ENCODE assay signal across 10 cellular contexts in the genomic region with DNA sequence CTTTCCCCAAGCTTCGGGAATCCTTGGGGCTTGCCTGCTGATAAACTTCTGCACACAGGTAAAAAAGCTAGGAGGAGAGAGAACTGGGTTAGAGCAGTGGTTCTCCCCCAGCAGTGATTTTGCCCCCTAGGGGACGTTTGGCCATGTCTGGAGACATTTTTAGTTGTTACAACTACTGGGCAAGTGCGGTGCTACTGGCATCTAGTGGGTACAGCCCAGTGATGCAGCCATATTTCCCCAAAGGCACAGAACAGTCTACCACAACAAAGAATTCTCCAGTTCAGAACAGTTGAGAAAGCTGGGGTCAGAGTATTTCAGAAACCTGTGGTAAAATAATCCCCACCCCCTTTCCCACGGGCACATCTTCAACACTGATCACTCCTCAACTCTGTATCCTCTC. TPM values are rescaled to one million over a fixed set of nuclear protein-coding genes. Genes with fewer than 3 reads are reported as not detected.
DNase-seq lines count a peak whose midpoint lies in the region; ATAC-seq and TF ChIP-seq lines count a peak whose summit lies in the region.
"Had no signal": no experiment of that assay in that cellular context is flagged by ENCODE, and none has a peak within 500 bp of the region (broad histone marks: within the 10 kb centered on the region; RNA-seq: fewer than 3 reads in every experiment).

No MANE protein-coding gene starts in this region.

- H3K9ac ChIP-seq in KMS-11, result no peak overlapping the region

- H3K79me2 ChIP-seq in KMS-11 (ENCODE audit: insufficient read depth, low read depth), result no peaks in the 10 kb centered on the region

- no peaks in the 10 kb centered on the region for H3K36me3 ChIP-seq in KMS-11 (ENCODE audit: insufficient read depth)

- no peak overlapping the region for H2AFZ ChIP-seq in KMS-11 (ENCODE audit: low read depth)

- H3K27me3 Mint-ChIP-seq in activated CD4-positive, alpha-beta memory T cell treated with anti-CD3 and anti-CD28 coated beads, Interleukin-2, amount 10 ng/mL, durations not matched to agents 7 days and 5 days, result peaks cover 22% of the 10 kb centered on the region

- no peak overlapping the region for H3K4me3 ChIP-seq in KMS-11 (IDR thresholded peaks at IDR 0.05; ENCODE audit: insufficient read depth, low read depth, low read length)

- peaks cover 12% of the 10 kb centered on the region for H3K36me3 Mint-ChIP-seq in activated CD4-positive, alpha-beta memory T cell treated with anti-CD3 and anti-CD28 coated beads, Interleukin-2, amount 10 ng/mL, durations not matched to agents 7 days and 5 days (ENCODE audit: low read depth)

- no peak overlapping the region for H3K4me2 ChIP-seq in KMS-11

- TF ChIP-seq CTCF in KMS-11 (conservative IDR thresholded peaks at IDR 0.05; ENCODE audit: low read depth, low read length), result peak; percentile 95

- no peak overlapping the region for H3K27ac ChIP-seq in KMS-11

- no peak overlapping the region for H3K4me3 Mint-ChIP-seq in activated CD4-positive, alpha-beta memory T cell treated with anti-CD3 and anti-CD28 coated beads, Interleukin-2, amount 10 ng/mL, durations not matched to agents 7 days and 5 days

- no peaks in the 10 kb centered on the region for H3K9me3 Mint-ChIP-seq in activated CD4-positive, alpha-beta memory T cell treated with anti-CD3 and anti-CD28 coated beads, Interleukin-2, amount 10 ng/mL, durations not matched to agents 7 days and 5 days

- CTCF ChIA-PET in activated CD4-positive, alpha-beta memory T cell treated with anti-CD3 and anti-CD28 coated beads, Interleukin-2, amount 10 ng/mL, durations not matched to agents 7 days and 5 days (lab: Charles Lee), result interaction anchor here (0.6 to 1.8 kb wide), 6 partner anchors 9 to 69 kb away, joined by 3 to 6 read pairs (median 4); no protein-coding TSS in a partner anchor

- H4K20me1 ChIP-seq in KMS-11 (ENCODE audit: insufficient read depth), result no peaks in the 10 kb centered on the region

- peak; percentile 63 for DNase-seq in DMS114 treated with DMSO at 0.1 percent for 48 hours (lab: John Stamatoyannopoulos, UW; ENCODE audit: unreplicated experiment)
- DNase-seq in activated CD4-positive, alpha-beta memory T cell treated with anti-CD3 and anti-CD28 coated beads, Interleukin-2, amount 10 ng/mL, durations not matched to agents 7 days and 5 days, result peak; percentile 52
- peak; percentile 19 for DNase-seq in myocyte (ENCODE audit: low read depth)
- DNase-seq in T1000 (lab: John Stamatoyannopoulos, UW), result no peak
- no peak for DNase-seq in effector CD4-positive, alpha-beta T cell
- no peak for DNase-seq in nucleus accumbens (lab: John Stamatoyannopoulos, UW)
- DNase-seq: NCI-H2227 treated with DMSO at 0.1 percent for 48 hours had no signal

- POLR2A ChIA-PET in activated CD4-positive, alpha-beta memory T cell treated with anti-CD3 and anti-CD28 coated beads, Interleukin-2, amount 10 ng/mL, durations not matched to agents 7 days and 5 days (lab: Charles Lee), result no interaction called here

- no peaks in the 10 kb centered on the region for H3K27me3 ChIP-seq in KMS-11 (ENCODE audit: insufficient read depth, low read depth)

- H3K4me1 ChIP-seq in KMS-11 (ENCODE audit: low read depth, poor library complexity, severe bottlenecking), result peaks cover 38% of the 10 kb centered on the region

- H3K4me1 Mint-ChIP-seq in activated CD4-positive, alpha-beta memory T cell treated with anti-CD3 and anti-CD28 coated beads, Interleukin-2, amount 10 ng/mL, durations not matched to agents 7 days and 5 days, result peaks cover 43% of the 10 kb centered on the region

- no peak overlapping the region for H3K27ac Mint-ChIP-seq in activated CD4-positive, alpha-beta memory T cell treated with anti-CD3 and anti-CD28 coated beads, Interleukin-2, amount 10 ng/mL, durations not matched to agents 7 days and 5 days

- ATAC-seq in HG03571 (IDR thresholded peaks at IDR 0.05; ENCODE audit: unreplicated experiment), result no peak

RNA-seq across cellular contexts. Expression of a gene that starts 41.3 kb away (rescaled TPM):
- not detected for total RNA-seq in activated CD4-positive, alpha-beta memory T cell treated with anti-CD3 and anti-CD28 coated beads, Interleukin-2, amount 10 ng/mL, durations not matched to agents 7 days and 5 days
- not detected in 2 replicates for total RNA-seq in myocyte
- polyA plus RNA-seq in myocyte (2012), result not detected
- total RNA-seq: mononuclear cell had no signal

Comparison
In these comparisons a context has a peak if more than half of its experiments do, and no peak if none do; other contexts are left out.
1. DNase-seq: peak in DMS114 treated with DMSO at 0.1 percent for 48 hours (single experiment), activated CD4-positive, alpha-beta memory T cell treated with anti-CD3 and anti-CD28 coated beads, Interleukin-2, amount 10 ng/mL, durations not matched to agents 7 days and 5 days (single experiment) and myocyte (single experiment); none in T1000 (single experiment), effector CD4-positive, alpha-beta T cell (single experiment) and nucleus accumbens (0 of 56).